Comparison of ENCODE assay signal across 8 cellular contexts in the genomic region with DNA sequence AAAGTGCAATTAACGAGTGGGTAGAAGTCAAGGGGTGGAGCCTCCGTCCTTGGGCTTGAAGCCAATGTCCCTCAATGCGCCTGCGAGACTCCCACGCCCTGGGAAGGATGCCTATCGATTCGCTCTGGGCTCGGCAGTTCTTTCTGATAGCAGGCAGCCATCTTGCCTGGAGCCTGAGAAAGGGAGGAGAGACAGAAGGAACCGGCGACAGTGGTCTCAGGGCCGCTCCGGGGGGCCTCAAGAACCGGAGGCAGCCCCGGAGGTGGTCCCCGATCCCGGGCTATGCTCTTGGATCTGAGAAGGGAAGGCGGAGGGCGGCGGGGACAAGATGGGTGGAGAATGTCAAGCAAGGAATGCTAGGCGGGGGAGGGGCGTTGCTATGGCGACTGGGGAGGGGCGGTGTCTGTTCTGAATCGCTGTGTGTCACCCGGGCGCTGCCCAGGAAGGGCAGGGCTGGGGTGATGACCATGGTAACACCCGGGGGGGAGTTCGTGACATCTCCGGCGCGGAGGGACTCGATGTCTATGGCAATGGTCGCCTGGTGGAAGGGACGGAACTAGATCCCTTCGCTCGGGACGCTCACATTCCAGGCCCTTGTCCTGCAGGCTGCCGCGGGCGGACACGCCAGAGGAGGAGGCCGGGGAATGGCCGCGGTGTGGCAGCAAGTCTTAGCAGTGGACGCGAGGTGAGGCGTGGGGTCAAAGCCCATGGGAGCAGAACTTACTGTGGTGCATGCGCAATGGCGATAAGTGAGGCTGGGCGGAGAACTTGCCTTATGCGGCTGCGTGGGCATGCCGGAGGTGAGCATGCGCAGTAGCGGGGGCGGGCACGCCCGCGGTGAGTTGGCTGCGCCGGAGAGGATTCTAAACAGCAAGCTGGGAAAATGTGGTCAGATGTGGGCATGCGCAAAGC. TPM values are rescaled to one million over a fixed set of nuclear protein-coding genes. Genes with fewer than 3 reads are reported as not detected.
A peak's percentile ranks its signal among the peaks of the same experiment; 100 is the strongest.
DNase-seq lines count a peak whose midpoint lies in the region; ATAC-seq, FAIRE-seq and TF ChIP-seq lines count a peak whose summit lies in the region.

A gene (plus strand): TSS at position 140 of the 912 bp plus-strand sequence. CDS start 505 bp downstream, at position 645.

- RAD21 ChIA-PET in HCT116 (lab: Charles Lee; ENCODE audit: low non-redundant PET in 1 of 2, low total read pairs in 2 of 2, uncharacterized antibody in 2 of 2, unreplicated experiment in 2 of 2) = interaction anchor here in 1 of 2 experiments (0.8 kb wide), 1 partner anchor 79 kb away, joined by 3 read pairs; no protein-coding TSS in a partner anchor

- intact Hi-C loops in HCT116 (cut with micrococcal nuclease) = no loop called here

- H3K4me3 Mint-ChIP-seq in activated naive CD4-positive, alpha-beta T cell treated with anti-CD3 and anti-CD28 coated beads, Interleukin-2, amount 10 ng/mL, durations not matched to agents 7 days and 5 days = peak within 1 kb of the TSS; percentile 92

- no peak within 1 kb of the TSS for H3K14ac ChIP-seq in neuronal stem cell (ENCODE audit: low read length)

- TF ChIP-seq POLR2A in HCT116 (IDR thresholded peaks at IDR 0.05; ENCODE audit: borderline replicate concordance, extremely low read depth, insufficient read depth, insufficient read length) = peak; percentile 40

- BruUV-seq in HCT116 (replicated peaks; lab: Mats Ljungman, UMichigan) = TSS peak; percentile 73

- peak within 1 kb of the TSS; percentile 92 for H4K91ac ChIP-seq in neuronal stem cell (ENCODE audit: low read depth, low read length, poor library complexity)

- H4K8ac ChIP-seq in neuronal stem cell (ENCODE audit: low read depth, low read length) = no peak within 1 kb of the TSS

- H3K9ac ChIP-seq in HCT116 (ENCODE audit: low read length) (peak within 1 kb of the TSS; percentile 86), SK-N-MC (ENCODE audit: insufficient read length) (peak within 1 kb of the TSS; percentile 92), neuronal stem cell (ENCODE audit: low read depth, low read length, poor library complexity) (peak within 1 kb of the TSS; percentile 99), subcutaneous abdominal adipose tissue (ENCODE audit: low read length in 5 of 5) (peak within 1 kb of the TSS; percentile 11 to 74 (median 60))

- H3K18ac ChIP-seq in neuronal stem cell (ENCODE audit: low read length) = peak within 1 kb of the TSS; percentile 100

- no peak for TF ChIP-seq CTCF in HCT116 (IDR thresholded peaks at IDR 0.05 in 2 of 3, conservative IDR thresholded peaks at IDR 0.05 in 1 of 3; ENCODE audit: borderline replicate concordance in 1 of 3, insufficient read depth in 1 of 3, low read depth in 2 of 3, low read length in 2 of 3)

- TF ChIP-seq RAD21 in HCT116 (IDR thresholded peaks at IDR 0.05; ENCODE audit: low read depth) = no peak

- H3K4me1 ChIP-seq in HCT116 (ENCODE audit: control insufficient read depth in 1 of 2, insufficient read depth in 2 of 2, low read length in 2 of 2) (peaks cover 3 to 11% of the 10 kb centered on the region in 2 experiments; a peak in 2 of 4 replicates), neuronal stem cell (ENCODE audit: control insufficient read depth in 2 of 2, insufficient read depth in 1 of 2, low read depth in 1 of 2, low read length in 2 of 2) (peaks cover 0 to 3% of the 10 kb centered on the region in 2 donors), subcutaneous abdominal adipose tissue (ENCODE audit: control insufficient read depth in 5 of 5, insufficient read depth in 5 of 5, low read length in 5 of 5) (peaks cover 4 to 11% (median 8%) of the 10 kb centered on the region in 5 donors)

- FAIRE-seq in frontal cortex (lab: Jason Lieb, UNC) = no peak

- H3K79me1 ChIP-seq in neuronal stem cell (ENCODE audit: low read depth, low read length) = peaks cover 2% of the 10 kb centered on the region

- no peak within 1 kb of the TSS for H2BK120ac ChIP-seq in neuronal stem cell (ENCODE audit: low read depth, low read length)

- peak within 1 kb of the TSS; percentile 89 for H3K4ac ChIP-seq in neuronal stem cell (ENCODE audit: low read length)

- H3K9me3 Mint-ChIP-seq in activated naive CD4-positive, alpha-beta T cell treated with anti-CD3 and anti-CD28 coated beads, Interleukin-2, amount 10 ng/mL, durations not matched to agents 7 days and 5 days = no peaks in the 10 kb centered on the region

- no CpG with 5 or more reads among the region's 62 CpGs for WGBS in neuronal stem cell (ENCODE audit: extremely low coverage in 2 of 2, insufficient read length in 2 of 2, insufficient replicate concordance in 1 of 2), 2 donors

- peak within 1 kb of the TSS; percentile 96 for H3K23ac ChIP-seq in neuronal stem cell (ENCODE audit: low read depth, low read length, poor library complexity)

- ATAC-seq in HCT116 = peak; percentile 86

- H4K20me1 ChIP-seq in HCT116 (ENCODE audit: insufficient read depth) = no peaks in the 10 kb centered on the region

- H3K27me3 Mint-ChIP-seq in activated naive CD4-positive, alpha-beta T cell treated with anti-CD3 and anti-CD28 coated beads, Interleukin-2, amount 10 ng/mL, durations not matched to agents 7 days and 5 days = peaks cover 6% of the 10 kb centered on the region

- H3K9me3 ChIP-seq in HCT116 (ENCODE audit: control insufficient read depth in 1 of 2, insufficient read depth in 1 of 2, low read depth in 1 of 2, low read length in 2 of 2) (no peaks in the 10 kb centered on the region), SK-N-MC (ENCODE audit: low read depth, low read length) (no peaks in the 10 kb centered on the region), neuronal stem cell (replicated peaks in 1 of 2; ENCODE audit: control insufficient read depth in 2 of 2, insufficient read depth in 1 of 2, low read depth in 1 of 2, low read length in 2 of 2) (no peaks in the 10 kb centered on the region), subcutaneous abdominal adipose tissue (ENCODE audit: control insufficient read depth in 5 of 5, low read length in 5 of 5) (peaks cover 0 to 3% (median 0%) of the 10 kb centered on the region in 5 donors)

- H2BK12ac ChIP-seq in neuronal stem cell (ENCODE audit: low read length) = peak within 1 kb of the TSS; percentile 73

- POLR2A ChIA-PET in HCT116 (lab: Charles Lee) = interaction anchor here (1.0 kb wide), 1 partner anchor 20 kb away, joined by 3 read pairs; no protein-coding TSS in a partner anchor

- in situ Hi-C loops in G401 (cut with HindIII; ENCODE audit: low sequenced_read_pairs) = no loop called here

- H3K27ac Mint-ChIP-seq in activated naive CD4-positive, alpha-beta T cell treated with anti-CD3 and anti-CD28 coated beads, Interleukin-2, amount 10 ng/mL, durations not matched to agents 7 days and 5 days = peak within 1 kb of the TSS; percentile 100

- H3K27ac ChIP-seq in HCT116 (ENCODE audit: low read depth, low read length) (peak within 1 kb of the TSS; percentile 98), SK-N-MC (peak within 1 kb of the TSS; percentile 96), neuronal stem cell (replicated peaks; ENCODE audit: low read length) (peak within 1 kb of the TSS; percentile 97), subcutaneous abdominal adipose tissue (ENCODE audit: low read depth, low read length) (peak within 1 kb of the TSS; percentile 93)

- H3K27me3 ChIP-seq in HCT116 (ENCODE audit: insufficient read depth, low read length) = no peaks in the 10 kb centered on the region
- H3K27me3 ChIP-seq in neuronal stem cell (ENCODE audit: control insufficient read depth in 3 of 3, insufficient read depth in 3 of 3, low read depth in 1 of 3, low read length in 3 of 3) = no peaks in the 10 kb centered on the region
- H3K27me3 ChIP-seq in subcutaneous abdominal adipose tissue (ENCODE audit: control insufficient read depth in 5 of 5, insufficient read depth in 4 of 5, low read length in 5 of 5) = peaks cover 0 to 3% (median 0%) of the 10 kb centered on the region in 5 donors

- H3K4me1 Mint-ChIP-seq in activated naive CD4-positive, alpha-beta T cell treated with anti-CD3 and anti-CD28 coated beads, Interleukin-2, amount 10 ng/mL, durations not matched to agents 7 days and 5 days = peaks cover 14% of the 10 kb centered on the region

- peak; percentile 89 for DNase-seq in G401 (ENCODE audit: low spot score)
- DNase-seq in HCT116 (ENCODE audit: low read depth, low spot score) = peak; percentile 89
- DNase-seq in NCI-H1048 (lab: John Stamatoyannopoulos, UW) = peak; percentile 72
- DNase-seq in SK-N-MC (ENCODE audit: low read depth, low spot score) = peak; percentile 65
- DNase-seq in activated naive CD4-positive, alpha-beta T cell treated with anti-CD3 and anti-CD28 coated beads, Interleukin-2, amount 10 ng/mL, durations not matched to agents 7 days and 5 days = peak; percentile 93
- DNase-seq in frontal cortex (ENCODE audit: low spot score in 2 of 2) = peak; percentile 74 to 79
- DNase-seq in neuronal stem cell (ENCODE audit: low spot score) = peak; percentile 71

- no peak within 1 kb of the TSS for H2AFZ ChIP-seq in HCT116 (ENCODE audit: low read depth, low read length, poor library complexity, severe bottlenecking)
- H2AFZ ChIP-seq in neuronal stem cell (ENCODE audit: low read length) = peak within 1 kb of the TSS; percentile 77

- H3K4me3 ChIP-seq in HCT116 (replicated peaks in 1 of 2; ENCODE audit: low read depth in 1 of 2, low read length in 2 of 2) = peak within 1 kb of the TSS; percentile 70 to 74
- H3K4me3 ChIP-seq in SK-N-MC = peak within 1 kb of the TSS; percentile 91
- H3K4me3 ChIP-seq in neuronal stem cell (ENCODE audit: low read length in 2 of 2) = peak within 1 kb of the TSS; percentile 77 to 85
- peak within 1 kb of the TSS; percentile 59 to 86 (median 80) for H3K4me3 ChIP-seq in subcutaneous abdominal adipose tissue (ENCODE audit: low read depth in 1 of 5, low read length in 5 of 5)

- CTCF ChIA-PET in HCT116 (lab: Charles Lee) = no interaction called here
- CTCF ChIA-PET in activated naive CD4-positive, alpha-beta T cell treated with anti-CD3 and anti-CD28 coated beads, Interleukin-2, amount 10 ng/mL, durations not matched to agents 7 days and 5 days (lab: Charles Lee) = no interaction called here

- H3K9me2 ChIP-seq in HCT116 (ENCODE audit: insufficient read depth) = no peaks in the 10 kb centered on the region

- no peaks in the 10 kb centered on the region for H3K79me2 ChIP-seq in HCT116 (ENCODE audit: insufficient read depth, low read length)

- H3K36me3 ChIP-seq in HCT116 (ENCODE audit: control insufficient read depth in 1 of 2, insufficient read depth in 2 of 2, low read length in 2 of 2) (peaks cover 0 to 4% of the 10 kb centered on the region in 2 experiments; a peak in 1 of 4 replicates), SK-N-MC (ENCODE audit: insufficient read depth, low read length) (peaks cover 8% of the 10 kb centered on the region; the same call in 1 of the 2 replicates), neuronal stem cell (replicated peaks in 1 of 2; ENCODE audit: control insufficient read depth in 2 of 2, insufficient read depth in 2 of 2, low read length in 2 of 2) (peaks cover 11 to 37% of the 10 kb centered on the region in 2 donors), subcutaneous abdominal adipose tissue (ENCODE audit: control insufficient read depth in 5 of 5, insufficient read depth in 5 of 5, low read length in 5 of 5) (peaks cover 0 to 40% (median 31%) of the 10 kb centered on the region in 5 donors)

- H3K36me3 Mint-ChIP-seq in activated naive CD4-positive, alpha-beta T cell treated with anti-CD3 and anti-CD28 coated beads, Interleukin-2, amount 10 ng/mL, durations not matched to agents 7 days and 5 days = peaks cover 13% of the 10 kb centered on the region

- H2BK5ac ChIP-seq in neuronal stem cell (ENCODE audit: low read length) = peak within 1 kb of the TSS; percentile 66

- H2AK5ac ChIP-seq in neuronal stem cell (ENCODE audit: low read depth, low read length) = peak within 1 kb of the TSS; percentile 97

- peak within 1 kb of the TSS; percentile 80 for H3K4me2 ChIP-seq in HCT116 (ENCODE audit: low read length)
- peak within 1 kb of the TSS; percentile 37 for H3K4me2 ChIP-seq in neuronal stem cell (ENCODE audit: insufficient read depth, low read length, poor library complexity, severe bottlenecking)

- no peak within 1 kb of the TSS for H2BK15ac ChIP-seq in neuronal stem cell (ENCODE audit: low read length)

RNA-seq across cellular contexts. Expression of the gene that starts here (rescaled TPM):
- total RNA-seq in G401 (2014; rRNA removed; shearing (Covaris generic)) = 71.3 and 76.8 TPM in 2 replicates
- total RNA-seq in HCT116 (2021; ENCODE audit: unreplicated experiment) = 54.0 TPM
- 93.8 and 127 TPM in 2 replicates for polyA plus RNA-seq in HCT116 (2012)
- 56.7 TPM for total RNA-seq in frontal cortex
- 27.4 TPM for polyA plus RNA-seq in neuronal stem cell (2013, experiment 1 of 2)
- polyA plus RNA-seq in neuronal stem cell (2013, experiment 2 of 2) = 25.9 TPM

Comparison
In these comparisons a context has a peak if more than half of its experiments do, and no peak if none do; other contexts are left out.
1. Peak in every context shown above with its lines: DNase-seq, ATAC-seq, H3K4me3 ChIP-seq and H3K27ac ChIP-seq.